In the genomic region with DNA sequence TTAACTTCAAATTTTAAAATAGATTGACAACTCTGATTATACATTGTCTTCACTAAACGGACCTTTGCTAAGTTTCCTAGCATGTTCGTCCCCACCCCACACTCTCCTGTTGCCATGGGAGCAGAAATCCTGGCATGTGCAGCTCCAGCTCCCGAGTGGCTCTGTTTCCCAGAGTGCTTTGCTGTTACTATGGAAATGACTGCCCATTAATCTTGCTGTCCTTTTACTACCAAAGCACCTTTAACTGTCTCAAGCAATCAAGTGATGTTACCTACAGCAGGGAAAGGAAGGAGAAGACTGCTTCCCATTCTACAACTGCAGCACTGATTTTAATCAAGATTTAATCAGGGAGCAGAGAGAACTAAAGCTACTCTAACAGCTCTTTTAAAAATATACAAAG, we compare ENCODE assay signal across 8 cellular contexts.
DNase-seq lines count a peak whose midpoint lies in the region; ATAC-seq and TF ChIP-seq lines count a peak whose summit lies in the region.

No MANE protein-coding gene starts in this region.

- in situ Hi-C loops in SK-MEL-5 (cut with HindIII; ENCODE audit: low pct_unique_long_range_greater_than_20kb, low sequenced_read_pairs), result no loop called here

- WGBS in ovary, 3 donors, result 0 to 1% (median 0%) methylated on average over 3 of the region's 3 CpGs

- no peak for TF ChIP-seq EP300 in ovary (IDR thresholded peaks at IDR 0.05)

- intact Hi-C loops in ovary (cut with DNase I), result no loop called here

- H3K36me3 ChIP-seq in thoracic aorta, result no peaks in the 10 kb centered on the region
- no peaks in the 10 kb centered on the region for H3K36me3 ChIP-seq in ovary

- no peak overlapping the region for H3K27ac ChIP-seq in thoracic aorta
- no peak overlapping the region for H3K27ac ChIP-seq in ovary

- peak; percentile 82 for DNase-seq in Ammon's horn (ENCODE audit: low spot score)
- peak; percentile 51 for DNase-seq in HT-29 (ENCODE audit: low spot score)
- DNase-seq in SK-MEL-5 (ENCODE audit: low read depth, low spot score), result peak; percentile 47
- peak; percentile 26 to 51 for DNase-seq in hippocampal formation (lab: John Stamatoyannopoulos, UW)
- no peak for DNase-seq in thoracic aorta (ENCODE audit: low spot score)
- no peak for DNase-seq in erythroblast (lab: John Stamatoyannopoulos, UW)
- no peak for DNase-seq in ovary

- no peaks in the 10 kb centered on the region for H3K27me3 ChIP-seq in thoracic aorta (replicated peaks; ENCODE audit: insufficient read depth)
- H3K27me3 ChIP-seq in ovary, result no peaks in the 10 kb centered on the region

- peak overlapping the region; percentile 24 for H3K4me3 ChIP-seq in thoracic aorta
- H3K4me3 ChIP-seq in ovary, result no peak overlapping the region

- H3K9me3 ChIP-seq in thoracic aorta, result no peaks in the 10 kb centered on the region
- no peaks in the 10 kb centered on the region for H3K9me3 ChIP-seq in ovary

- TF ChIP-seq POLR2A in erythroblast (IDR thresholded peaks at IDR 0.05; ENCODE audit: low read length) (no peak), ovary (IDR thresholded peaks at IDR 0.05) (no peak)

- H3K4me1 ChIP-seq in thoracic aorta (ENCODE audit: control insufficient read depth in 1 of 2, low read depth in 2 of 2) (peaks cover 0 to 6% of the 10 kb centered on the region in 2 donors), ovary (ENCODE audit: insufficient read depth) (no peaks in the 10 kb centered on the region)

- ATAC-seq in thoracic aorta (ENCODE audit: insufficient number of reproducible peaks, low FRiP score, low read depth) (no peak), GM18517 (IDR thresholded peaks at IDR 0.05; ENCODE audit: unreplicated experiment) (no peak)

- TF ChIP-seq CTCF in thoracic aorta (IDR thresholded peaks at IDR 0.05), result no peak
- no peak for TF ChIP-seq CTCF in ovary (IDR thresholded peaks at IDR 0.05)

Comparison
In these comparisons a context has a peak if more than half of its experiments do, and no peak if none do; other contexts are left out.
1. DNase-seq: peak in Ammon's horn (single experiment), HT-29 (single experiment), SK-MEL-5 (single experiment) and hippocampal formation (2 of 2); none in thoracic aorta (single experiment), erythroblast (0 of 2) and ovary (0 of 5).